In genomic region chr9:127133739-127134167, GRCh38 we compare ENCODE assay signal across 9 cellular contexts. TPM values are rescaled to one million over a fixed set of nuclear protein-coding genes. Genes with fewer than 3 reads are reported as not detected.
DNase-seq lines count a peak whose midpoint lies in the region; ATAC-seq and TF ChIP-seq lines count a peak whose summit lies in the region.
"Had no signal": no experiment of that assay in that cellular context is flagged by ENCODE, and none has a peak within 500 bp of the region (broad histone marks: within the 10 kb centered on the region; RNA-seq: fewer than 3 reads in every experiment).

No MANE protein-coding gene starts in this region.

- DNase-seq in AG04450 (ENCODE audit: low read depth, low spot score) (peak; percentile 85), Peyer's patch (peak in 1 of 3 donors; percentile 64), glutamatergic neuron (peak; percentile 42), occipital lobe (lab: John Stamatoyannopoulos, UW) (peak; percentile 81), NCI-H526 (lab: John Stamatoyannopoulos, UW) (no peak), Kasumi-1 (lab: John Stamatoyannopoulos, UW) (no peak)
- no peak for DNase-seq in activated naive CD4-positive, alpha-beta T cell treated with anti-CD3 and anti-CD28 coated beads, Interleukin-2, amount 10 ng/mL, durations not matched to agents 7 days and 5 days
- no peak for DNase-seq in activated naive CD8-positive, alpha-beta T cell treated with anti-CD3 and anti-CD28 coated beads, Interleukin-2, amount 50 U/mL, for 24 hours
- DNase-seq: body of pancreas had no signal

- peaks cover 0 to 3% (median 0%) of the 10 kb centered on the region in 4 donors for H3K4me1 ChIP-seq in Peyer's patch

- H3K4me3 ChIP-seq in AG04450 (ENCODE audit: low read depth, low read length) (peak overlapping the region; percentile 34), Peyer's patch (no peak overlapping the region)
- H3K4me3 ChIP-seq: body of pancreas had no signal

- no peak for ATAC-seq in activated naive CD8-positive, alpha-beta T cell treated with anti-CD3 and anti-CD28 coated beads, Interleukin-2, amount 50 U/mL, for 24 hours
- ATAC-seq: body of pancreas had no signal

- POLR2A ChIA-PET in AG04450 (lab: Yijun Ruan, JAX), result interaction anchor here (0.6 to 3.0 kb wide), 8 partner anchors 12 to 276 kb away, joined by 3 to 65 read pairs (median 4); partner anchors contain the start of gene ANGPTL2

- peak overlapping the region; percentile 91 for H3K27ac Mint-ChIP-seq in glutamatergic neuron (ENCODE audit: unreplicated experiment)
- no peak overlapping the region for H3K27ac Mint-ChIP-seq in activated naive CD4-positive, alpha-beta T cell treated with anti-CD3 and anti-CD28 coated beads, Interleukin-2, amount 10 ng/mL, durations not matched to agents 7 days and 5 days
- H3K27ac Mint-ChIP-seq in activated naive CD8-positive, alpha-beta T cell treated with anti-CD3 and anti-CD28 coated beads, Interleukin-2, amount 50 U/mL, for 24 hours, result no peak overlapping the region

- TF ChIP-seq POLR2A in Peyer's patch (IDR thresholded peaks at IDR 0.05), result no peak

- H3K27me3 ChIP-seq in AG04450 (ENCODE audit: control insufficient read depth, insufficient read depth, low read length) (no peaks in the 10 kb centered on the region), Peyer's patch (no peaks in the 10 kb centered on the region)
- H3K27me3 ChIP-seq: body of pancreas had no signal

- CTCF ChIA-PET in AG04450 (lab: Charles Lee), result interaction anchor here (1.0 to 1.8 kb wide), 5 partner anchors 9 to 66 kb away, joined by 3 to 6 read pairs (median 4); partner anchors contain the start of gene ANGPTL2
- CTCF ChIA-PET in activated naive CD4-positive, alpha-beta T cell treated with anti-CD3 and anti-CD28 coated beads, Interleukin-2, amount 10 ng/mL, durations not matched to agents 7 days and 5 days (lab: Charles Lee), result interaction anchor here (0.7 kb wide), 1 partner anchor 38 kb away, joined by 3 read pairs; no protein-coding TSS in a partner anchor

- H3K36me3 Mint-ChIP-seq in glutamatergic neuron (ENCODE audit: unreplicated experiment), result peaks cover 4% of the 10 kb centered on the region
- H3K36me3 Mint-ChIP-seq in activated naive CD4-positive, alpha-beta T cell treated with anti-CD3 and anti-CD28 coated beads, Interleukin-2, amount 10 ng/mL, durations not matched to agents 7 days and 5 days, result no peaks in the 10 kb centered on the region
- H3K36me3 Mint-ChIP-seq in activated naive CD8-positive, alpha-beta T cell treated with anti-CD3 and anti-CD28 coated beads, Interleukin-2, amount 50 U/mL, for 24 hours (ENCODE audit: low read depth), result no peaks in the 10 kb centered on the region

- peak overlapping the region; percentile 32 for H3K4me3 Mint-ChIP-seq in glutamatergic neuron (ENCODE audit: unreplicated experiment)
- no peak overlapping the region for H3K4me3 Mint-ChIP-seq in activated naive CD4-positive, alpha-beta T cell treated with anti-CD3 and anti-CD28 coated beads, Interleukin-2, amount 10 ng/mL, durations not matched to agents 7 days and 5 days
- H3K4me3 Mint-ChIP-seq in activated naive CD8-positive, alpha-beta T cell treated with anti-CD3 and anti-CD28 coated beads, Interleukin-2, amount 50 U/mL, for 24 hours, result no peak overlapping the region

- H3K9me3 ChIP-seq in AG04450 (ENCODE audit: control insufficient read depth, insufficient read depth, low read length) (no peaks in the 10 kb centered on the region), Peyer's patch (no peaks in the 10 kb centered on the region)
- H3K9me3 ChIP-seq: body of pancreas had no signal

- no peaks in the 10 kb centered on the region for H3K36me3 ChIP-seq in Peyer's patch

- H3K27me3 Mint-ChIP-seq in glutamatergic neuron (ENCODE audit: unreplicated experiment), result peaks cover 14% of the 10 kb centered on the region
- peaks cover 47% of the 10 kb centered on the region for H3K27me3 Mint-ChIP-seq in activated naive CD4-positive, alpha-beta T cell treated with anti-CD3 and anti-CD28 coated beads, Interleukin-2, amount 10 ng/mL, durations not matched to agents 7 days and 5 days
- H3K27me3 Mint-ChIP-seq in activated naive CD8-positive, alpha-beta T cell treated with anti-CD3 and anti-CD28 coated beads, Interleukin-2, amount 50 U/mL, for 24 hours, result no peaks in the 10 kb centered on the region

- H3K9me3 Mint-ChIP-seq in glutamatergic neuron (ENCODE audit: unreplicated experiment), result peaks cover 13% of the 10 kb centered on the region
- no peaks in the 10 kb centered on the region for H3K9me3 Mint-ChIP-seq in activated naive CD4-positive, alpha-beta T cell treated with anti-CD3 and anti-CD28 coated beads, Interleukin-2, amount 10 ng/mL, durations not matched to agents 7 days and 5 days
- H3K9me3 Mint-ChIP-seq in activated naive CD8-positive, alpha-beta T cell treated with anti-CD3 and anti-CD28 coated beads, Interleukin-2, amount 50 U/mL, for 24 hours, result no peaks in the 10 kb centered on the region

- H3K27ac ChIP-seq in AG04450 (ENCODE audit: low read depth, low read length), result peak overlapping the region; percentile 98
- peak overlapping the region; percentile 51 to 83 (median 68) for H3K27ac ChIP-seq in Peyer's patch

- peaks cover 62% of the 10 kb centered on the region for H3K4me1 Mint-ChIP-seq in glutamatergic neuron (ENCODE audit: low read depth, unreplicated experiment)
- no peaks in the 10 kb centered on the region for H3K4me1 Mint-ChIP-seq in activated naive CD4-positive, alpha-beta T cell treated with anti-CD3 and anti-CD28 coated beads, Interleukin-2, amount 10 ng/mL, durations not matched to agents 7 days and 5 days
- H3K4me1 Mint-ChIP-seq in activated naive CD8-positive, alpha-beta T cell treated with anti-CD3 and anti-CD28 coated beads, Interleukin-2, amount 50 U/mL, for 24 hours, result no peaks in the 10 kb centered on the region

- TF ChIP-seq CTCF in AG04450 (IDR thresholded peaks at IDR 0.05; ENCODE audit: low read depth, low read length), result no peak
- TF ChIP-seq CTCF in Peyer's patch (IDR thresholded peaks at IDR 0.05), result no peak
- TF ChIP-seq CTCF in glutamatergic neuron (IDR thresholded peaks at IDR 0.05; ENCODE audit: partially characterized antibody, unreplicated experiment), result no peak

RNA-seq across cellular contexts. Expression of gene ANGPTL2, which starts 11.3 kb away (rescaled TPM):
- 107 and 108 TPM in 2 replicates for polyA plus RNA-seq in AG04450 (2011; rRNA removed)
- polyA minus RNA-seq in AG04450 (2011; rRNA and poly(A)+ RNA removed), result 64.2 and 76.5 TPM in 2 replicates
- total RNA-seq in Peyer's patch (10 to 100 TPM in 3 of 4 donors, 1 to 10 TPM in 1; 2.8 to 14.0 (median 11.3) TPM), glutamatergic neuron (ENCODE audit: unreplicated experiment) (55.5 TPM), occipital lobe (2.7 TPM)

Comparison
In these comparisons a context has a peak if more than half of its experiments do, and no peak if none do; other contexts are left out.
1. DNase-seq: peak in AG04450 (single experiment), glutamatergic neuron (single experiment) and occipital lobe (single experiment); none in activated naive CD4-positive, alpha-beta T cell treated with anti-CD3 and anti-CD28 coated beads, Interleukin-2, amount 10 ng/mL, durations not matched to agents 7 days and 5 days (single experiment), NCI-H526 (0 of 2), activated naive CD8-positive, alpha-beta T cell treated with anti-CD3 and anti-CD28 coated beads, Interleukin-2, amount 50 U/mL, for 24 hours (single experiment) and Kasumi-1 (0 of 2).